Comparison of ENCODE assay signal across 10 cellular contexts in the genomic region with DNA sequence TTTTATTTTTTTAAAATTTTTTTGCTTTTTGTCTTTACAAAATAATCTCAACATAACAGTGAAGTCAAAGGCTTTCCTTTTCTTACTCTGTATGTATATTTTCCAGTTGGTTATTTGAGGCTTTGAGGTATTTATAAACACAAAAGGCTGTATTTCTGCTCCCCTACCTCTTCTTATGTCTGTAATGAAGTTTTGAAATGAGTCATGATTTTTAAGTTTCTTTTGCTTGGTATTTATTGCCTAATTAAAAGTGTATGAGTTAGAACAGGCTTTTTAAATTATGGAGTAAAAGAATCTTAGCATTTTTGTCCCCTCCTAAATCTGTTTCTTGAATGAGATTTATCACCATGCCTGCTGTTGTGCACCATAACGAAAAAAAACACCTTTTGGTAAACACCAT.
A peak's percentile ranks its signal among the peaks of the same experiment; 100 is the strongest.
DNase-seq lines count a peak whose midpoint lies in the region; ATAC-seq, FAIRE-seq and TF ChIP-seq lines count a peak whose summit lies in the region.
"Had no signal": no experiment of that assay in that cellular context is flagged by ENCODE, and none has a peak within 500 bp of the region (broad histone marks: within the 10 kb centered on the region; RNA-seq: fewer than 3 reads in every experiment).

No MANE protein-coding gene starts in this region.

- H4K20me1 ChIP-seq in GM12878 (ENCODE audit: control insufficient read depth, insufficient read depth): no peaks in the 10 kb centered on the region
- H4K20me1 ChIP-seq in Karpas-422 (ENCODE audit: insufficient read depth, low read depth, low read length): no peaks in the 10 kb centered on the region

- no TSS peak for BruUV-seq in GM12878 (replicated peaks; lab: Mats Ljungman, UMichigan)

- H3K4me1 ChIP-seq in GM12878 (ENCODE audit: control insufficient read depth, insufficient read depth, low read length): peaks cover 15% of the 10 kb centered on the region
- H3K4me1 ChIP-seq in HAP-1: peaks cover 6% of the 10 kb centered on the region
- H3K4me1 ChIP-seq in Karpas-422 (ENCODE audit: low read length): peaks cover 18% of the 10 kb centered on the region
- H3K4me1 ChIP-seq: parathyroid adenoma, SJSA1 had no signal

- peak in 1 of 2 experiments; percentile 33; a peak in 1 of 4 replicates for TF ChIP-seq EP300 in GM12878 (IDR thresholded peaks at IDR 0.05; ENCODE audit: borderline replicate concordance in 1 of 2, control insufficient read depth in 1 of 2, low read depth in 2 of 2, low read length in 2 of 2)

- no peak for TF ChIP-seq CTCF in GM12878 (IDR thresholded peaks at IDR 0.05 in 2 of 3, conservative IDR thresholded peaks at IDR 0.05 in 1 of 3; ENCODE audit: control insufficient read depth in 2 of 3, extremely low read depth in 1 of 3, insufficient read depth in 1 of 3, low read depth in 3 of 3, low read length in 3 of 3)

- POLR2A ChIA-PET in GM12878 (lab: Charles Lee): interaction anchor here (1.2 kb wide), 1 partner anchor 11 kb away, joined by 4 read pairs; no protein-coding TSS in a partner anchor

- intact Hi-C loops in GM12878 (cut with micrococcal nuclease; ENCODE audit: unreplicated experiment): loop anchor here (2.0 to 5.0 kb wide), 2 partner anchors 52 to 183 kb away; partner anchors contain the start of gene MCCC1

- peaks cover 0 to 10% of the 10 kb centered on the region in 2 experiments; a peak in 2 of 4 replicates for H3K36me3 ChIP-seq in GM12878 (ENCODE audit: control insufficient read depth in 2 of 2, insufficient read depth in 2 of 2, low read length in 1 of 2)
- H3K36me3 ChIP-seq in HAP-1 (replicated peaks): no peaks in the 10 kb centered on the region
- peaks cover 14% of the 10 kb centered on the region for H3K36me3 ChIP-seq in Karpas-422 (ENCODE audit: insufficient read depth, low read length)

- H3K27ac ChIP-seq in GM12878 (ENCODE audit: control insufficient read depth, insufficient read depth) (peak overlapping the region; percentile 16; the same call in 1 of the 2 replicates), Karpas-422 (ENCODE audit: low read length) (no peak overlapping the region)
- H3K27ac ChIP-seq: parathyroid adenoma, SJSA1 had no signal

- WGBS in GM12878 (ENCODE audit: insufficient coverage, insufficient replicate concordance, low lambda C conversion rate, missing lambda C conversion rate): 95% methylated on average over 1 of the region's 1 CpG

- H3K27me3 ChIP-seq in GM12878 (replicated peaks in 1 of 2; ENCODE audit: control insufficient read depth in 2 of 2, insufficient read depth in 2 of 2, low read length in 1 of 2) (no peaks in the 10 kb centered on the region), HAP-1 (ENCODE audit: low read depth) (no peaks in the 10 kb centered on the region), Karpas-422 (ENCODE audit: low read length) (no peaks in the 10 kb centered on the region)
- H3K27me3 ChIP-seq: SJSA1 had no signal

- no peak for TF ChIP-seq RAD21 in GM12878 (IDR thresholded peaks at IDR 0.05; ENCODE audit: insufficient read depth, low read depth, low read length)

- H3K4me2 ChIP-seq in GM12878 (ENCODE audit: control insufficient read depth, insufficient read depth) (0 out of 2 replicates have a peak overlapping the region, but pooled peaks have one; percentile 15), Karpas-422 (ENCODE audit: low read depth, low read length, poor library complexity, severe bottlenecking) (no peak overlapping the region)

- no peaks in the 10 kb centered on the region for H3K9me2 ChIP-seq in Karpas-422 (replicated peaks; ENCODE audit: insufficient read depth, low read length)

- CTCF ChIA-PET in GM12878 (lab: Yijun Ruan, JAX): interaction anchor here (0.7 to 4.1 kb wide), 6 partner anchors 14 to 201 kb away, joined by 3 to 25 read pairs (median 4); no protein-coding TSS in a partner anchor

- RAD21 ChIA-PET in GM12878 (lab: Charles Lee; ENCODE audit: unreplicated experiment): interaction anchor here (0.9 to 3.9 kb wide), 3 partner anchors 11 to 120 kb away, joined by 3 to 17 read pairs (median 4); no protein-coding TSS in a partner anchor

- no peaks in the 10 kb centered on the region for H3K79me2 ChIP-seq in GM12878 (ENCODE audit: control insufficient read depth, insufficient read depth, low read length)
- no peaks in the 10 kb centered on the region for H3K79me2 ChIP-seq in Karpas-422 (ENCODE audit: low read length)
- H3K79me2 ChIP-seq: parathyroid adenoma had no signal

- in situ Hi-C loops in GM12878 (cut with MboI) (no loop called here), HAP-1 (cut with MboI; ENCODE audit: low sequenced_read_pairs) (no loop called here)

- no peak for FAIRE-seq in GM12878 (lab: Jason Lieb, UNC)

- peak; percentile 11 for DNase-seq in GM12878 (ENCODE audit: low read depth, low spot score)
- no peak for DNase-seq in HAP-1 (ENCODE audit: low spot score in 2 of 2)
- no peak for DNase-seq in DMS53 treated with DMSO at 0.1 percent for 48 hours (lab: John Stamatoyannopoulos, UW; ENCODE audit: unreplicated experiment)
- DNase-seq in left lobe of liver (ENCODE audit: low spot score): no peak
- no peak for DNase-seq in Karpas-422

- H2AFZ ChIP-seq in GM12878 (ENCODE audit: control insufficient read depth, low read depth, low read length) (no peak overlapping the region), Karpas-422 (ENCODE audit: low read length) (no peak overlapping the region)
- H2AFZ ChIP-seq: parathyroid adenoma had no signal

- no peak overlapping the region for H3K4me3 ChIP-seq in GM12878
- H3K4me3 ChIP-seq in HAP-1: no peak overlapping the region
- no peak overlapping the region for H3K4me3 ChIP-seq in Karpas-422 (ENCODE audit: low read length)
- H3K4me3 ChIP-seq: SJSA1 had no signal

- SMC1A ChIA-PET in GM12878 (lab: Charles Lee; ENCODE audit: uncharacterized antibody, unreplicated experiment): interaction anchor here (0.5 to 4.0 kb wide), 9 partner anchors 11 to 229 kb away, joined by 3 to 34 read pairs (median 8); no protein-coding TSS in a partner anchor

- TF ChIP-seq POLR2A in GM12878 (IDR thresholded peaks at IDR 0.05; ENCODE audit: low read depth, low read length): no peak

- H3K9ac ChIP-seq in GM12878 (ENCODE audit: control insufficient read depth, insufficient read depth, low read length) (no peak overlapping the region), Karpas-422 (ENCODE audit: low read length) (no peak overlapping the region)
- H3K9ac ChIP-seq: parathyroid adenoma had no signal

- H3K9me3 ChIP-seq in GM12878 (replicated peaks; ENCODE audit: control insufficient read depth, insufficient read depth, low read length) (no peaks in the 10 kb centered on the region), HAP-1 (no peaks in the 10 kb centered on the region), Karpas-422 (ENCODE audit: low read length) (no peaks in the 10 kb centered on the region)
- H3K9me3 ChIP-seq: SJSA1 had no signal

- ATAC-seq in GM18519 (IDR thresholded peaks at IDR 0.05; ENCODE audit: low FRiP score, unreplicated experiment) (peak; percentile 58), GM21447 (IDR thresholded peaks at IDR 0.05; ENCODE audit: unreplicated experiment) (peak; percentile 39), HG03280 (IDR thresholded peaks at IDR 0.05; ENCODE audit: unreplicated experiment) (peak; percentile 38), GM12878 (peak; percentile 79), left lobe of liver (no peak)

TF ChIP-seq in GM12878, 131 proteins besides CTCF, POLR2A, EP300 and RAD21 (continues in another document):
- TF ChIP-seq NBN (IDR thresholded peaks at IDR 0.05) (no peak), CREM (IDR thresholded peaks at IDR 0.05; ENCODE audit: low read depth) (no peak), JUNB (IDR thresholded peaks at IDR 0.05) (peak; percentile 81), FOXM1 (IDR thresholded peaks at IDR 0.05; ENCODE audit: low read depth, low read length) (peak; percentile 68; the same call in 1 of the 2 replicates), ATF2 (IDR thresholded peaks at IDR 0.05; ENCODE audit: low read length) (0 out of 2 replicates have a peak, but pooled peaks have one; percentile 26), MEF2A (IDR thresholded peaks at IDR 0.05; ENCODE audit: insufficient read depth, low read depth, low read length) (peak; percentile 78), IRF4 (IDR thresholded peaks at IDR 0.05; ENCODE audit: low read depth, low read length) (peak; percentile 46; the same call in 1 of the 2 replicates), ATF7 (IDR thresholded peaks at IDR 0.05; ENCODE audit: low read depth) (peak; percentile 52; the same call in 1 of the 2 replicates), ZNF217 (IDR thresholded peaks at IDR 0.05) (0 out of 2 replicates have a peak, but pooled peaks have one; percentile 22), KDM1A (IDR thresholded peaks at IDR 0.05; ENCODE audit: borderline replicate concordance) (no peak), IKZF2 (IDR thresholded peaks at IDR 0.05) (peak in 1 of 2 experiments; percentile 1; a peak in 1 of 4 replicates), RELB (IDR thresholded peaks at IDR 0.05; ENCODE audit: low read depth) (peak; percentile 39; the same call in 1 of the 2 replicates), NFIC (IDR thresholded peaks at IDR 0.05; ENCODE audit: low read depth, low read length) (peak; percentile 87), MEF2B (IDR thresholded peaks at IDR 0.05; ENCODE audit: partially characterized antibody, poor library complexity, severe bottlenecking) (peak; percentile 75), MTA2 (IDR thresholded peaks at IDR 0.05; ENCODE audit: low read depth) (peak; percentile 94)
